In the genomic region with DNA sequence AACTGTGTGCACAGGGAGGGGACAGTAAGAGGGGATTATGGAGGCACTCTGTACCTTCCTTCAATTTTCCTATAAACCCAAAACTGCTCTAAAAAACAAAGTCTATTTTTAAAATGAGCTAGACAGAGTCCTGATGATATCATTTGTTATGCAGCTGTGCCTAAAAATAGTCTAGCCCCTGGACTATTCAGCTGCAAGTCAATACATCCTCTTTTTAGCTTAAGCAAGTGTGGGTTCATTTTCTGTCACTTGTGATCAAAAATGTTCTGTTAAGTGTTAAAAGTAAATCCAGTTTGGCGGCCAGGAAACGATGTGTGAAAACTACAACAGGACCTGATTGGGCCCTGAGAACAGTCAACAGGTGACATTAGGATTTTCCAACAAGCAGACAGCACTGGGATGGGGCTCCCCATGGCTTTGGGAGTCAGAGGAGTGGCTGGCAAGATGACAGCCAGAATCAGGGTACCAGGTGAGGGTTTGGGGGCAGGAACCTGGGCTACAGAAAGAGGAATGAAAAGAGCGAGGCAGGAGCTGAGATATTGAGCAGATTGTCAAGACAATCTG, we compare ENCODE assay signal across 11 cellular contexts. TPM values are rescaled to one million over a fixed set of nuclear protein-coding genes. Genes with fewer than 3 reads are reported as not detected.
DNase-seq lines count a peak whose midpoint lies in the region; ATAC-seq and TF ChIP-seq lines count a peak whose summit lies in the region.
"Had no signal": no experiment of that assay in that cellular context is flagged by ENCODE, and none has a peak within 500 bp of the region (broad histone marks: within the 10 kb centered on the region; RNA-seq: fewer than 3 reads in every experiment).

No MANE protein-coding gene starts in this region.

- ATAC-seq in GM21529 (IDR thresholded peaks at IDR 0.05; ENCODE audit: unreplicated experiment) (peak; percentile 76), left lung (peak; percentile 52), GM18873 (IDR thresholded peaks at IDR 0.05; ENCODE audit: low FRiP score, unreplicated experiment) (no peak)

- TF ChIP-seq CTCF in OCI-LY7 (conservative IDR thresholded peaks at IDR 0.05; ENCODE audit: low read length) (no peak), left lung (IDR thresholded peaks at IDR 0.05) (no peak)

- peak overlapping the region; percentile 78 for H3K4me2 ChIP-seq in OCI-LY7 (ENCODE audit: low read length)

- no TSS peak for BruUV-seq in OCI-LY7 (replicated peaks; lab: Mats Ljungman, UMichigan)

- no peaks in the 10 kb centered on the region; the same call in 1 of the 2 replicates for H3K36me3 ChIP-seq in OCI-LY7 (ENCODE audit: insufficient read depth, low read length)
- no peaks in the 10 kb centered on the region for H3K36me3 ChIP-seq in left lung

- H4K20me1 ChIP-seq in OCI-LY7 (ENCODE audit: insufficient read depth, low read length), result no peaks in the 10 kb centered on the region

- H3K9me2 ChIP-seq in OCI-LY7 (ENCODE audit: insufficient read depth, low read length), result no peaks in the 10 kb centered on the region

- peak overlapping the region; percentile 79 for H2AFZ ChIP-seq in OCI-LY7 (ENCODE audit: low read length)

- POLR2A ChIA-PET in OCI-LY7 (lab: Charles Lee), result interaction anchor here (0.7 to 3.3 kb wide), 11 partner anchors 9 to 220 kb away, joined by 3 to 33 read pairs (median 4); partner anchors contain the start of genes CDNF, HSPA14 and MSANTD7

- H3K4me3 ChIP-seq in OCI-LY7 (ENCODE audit: low read depth, low read length, poor library complexity, severe bottlenecking) (peak overlapping the region; percentile 28), left lung (no peak overlapping the region)

- peaks cover 71% of the 10 kb centered on the region for H3K4me1 ChIP-seq in OCI-LY7 (ENCODE audit: insufficient read depth, low read length, poor library complexity, severe bottlenecking)
- peaks cover 10 to 14% of the 10 kb centered on the region in 2 donors for H3K4me1 ChIP-seq in left lung

- CTCF ChIA-PET in OCI-LY7 (lab: Charles Lee; ENCODE audit: unreplicated experiment), result no interaction called here

- H3K27me3 ChIP-seq in left lung, result no peaks in the 10 kb centered on the region

- intact Hi-C loops in OCI-LY7 (cut with micrococcal nuclease; ENCODE audit: unreplicated experiment), result loop anchor here (2.0 kb wide), 1 partner anchor 92 kb away; no protein-coding TSS in a partner anchor
- intact Hi-C loops in left lung (cut with DNase I), result no loop called here

- peak; percentile 55 for DNase-seq in CD1c-positive myeloid dendritic cell (ENCODE audit: extremely low spot score)
- DNase-seq in OCI-LY7 (ENCODE audit: low spot score), result peak; percentile 87
- no peak for DNase-seq in left lung
- no peak for DNase-seq in RKO (ENCODE audit: low spot score)
- no peak for DNase-seq in SK-N-DZ (ENCODE audit: low spot score)
- no peak for DNase-seq in iPS-NIHi7 (ENCODE audit: extremely low spot score)
- DNase-seq: activated T-cell treated with anti-CD3 and anti-CD28 coated beads, Interleukin-2, amount 50 U/mL, for 48 hours; mammary epithelial cell; stimulated activated CD4-positive, alpha-beta T cell treated with anti-CD3 and anti-CD28 coated beads, Interleukin-2, amount 100 ng/mL, for 24 hours had no signal

- H3K9me3 ChIP-seq in OCI-LY7 (ENCODE audit: low read length) (peaks cover 12% of the 10 kb centered on the region; the same call in 1 of the 2 replicates), left lung (no peaks in the 10 kb centered on the region)

- peak overlapping the region; percentile 94 for H3K27ac ChIP-seq in OCI-LY7 (ENCODE audit: low read depth, low read length, poor library complexity, severe bottlenecking)
- peak overlapping the region in 1 of 2 donors; percentile 10 for H3K27ac ChIP-seq in left lung

- H3K79me2 ChIP-seq in OCI-LY7 (ENCODE audit: insufficient read depth, low read depth, low read length), result no peaks in the 10 kb centered on the region

RNA-seq across cellular contexts. Expression of gene FAM107B, which starts 33.9 kb away (rescaled TPM):
- total RNA-seq in OCI-LY7 (2014; rRNA removed; shearing (Covaris generic)), result 114 and 134 TPM in 2 replicates
- 398 and 422 TPM in 2 replicates for total RNA-seq in OCI-LY7 (2022)
- total RNA-seq in left lung, result 10 to 100 TPM; 66.2 to 75.6 TPM
- 31.5 and 32.5 TPM in 2 replicates for polyA plus RNA-seq in SK-N-DZ (2014; cell fraction: cytosol; rRNA removed)
- polyA plus RNA-seq in SK-N-DZ (2014; cell fraction: nucleus; rRNA removed), result 22.0 and 25.5 TPM in 2 replicates

Comparison
In these comparisons a context has a peak if more than half of its experiments do, and no peak if none do; other contexts are left out.
1. DNase-seq: peak in CD1c-positive myeloid dendritic cell (single experiment) and OCI-LY7 (single experiment); none in left lung (0 of 2), RKO (single experiment), SK-N-DZ (single experiment) and iPS-NIHi7 (single experiment).